8 cellular contexts compared by ENCODE assay signal in the genomic region with DNA sequence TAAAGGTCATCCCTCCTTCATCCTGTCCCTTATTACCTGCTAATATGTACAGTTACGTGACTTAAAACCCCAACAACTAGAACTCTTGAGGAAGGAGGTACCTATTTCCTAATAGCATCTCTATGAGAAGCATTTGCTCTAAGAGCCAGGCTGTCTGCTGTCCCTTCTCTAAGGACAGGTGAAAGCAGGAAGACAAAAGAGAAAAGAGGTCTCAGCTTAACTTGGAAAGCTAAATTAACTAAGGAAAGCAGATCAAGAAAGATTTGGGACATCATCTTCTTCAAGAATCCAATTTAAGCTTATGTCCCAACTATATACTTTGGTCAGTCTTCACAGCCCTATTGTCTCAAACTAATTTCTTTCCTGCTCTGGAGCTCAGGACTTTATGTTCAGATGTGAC. TPM values are rescaled to one million over a fixed set of nuclear protein-coding genes. Genes with fewer than 3 reads are reported as not detected.
DNase-seq lines count a peak whose midpoint lies in the region; ATAC-seq and TF ChIP-seq lines count a peak whose summit lies in the region.

No MANE protein-coding gene starts in this region.

- 29% methylated on average over 1 of the region's 1 CpG for WGBS in mammary epithelial cell (ENCODE audit: low coverage, missing lambda C conversion rate)

- no peaks in the 10 kb centered on the region for H3K9me3 Mint-ChIP-seq in naive thymus-derived CD8-positive, alpha-beta T cell

- H3K36me3 ChIP-seq in ACC112 (ENCODE audit: insufficient read depth, low read length), result no peaks in the 10 kb centered on the region
- no peaks in the 10 kb centered on the region for H3K36me3 ChIP-seq in mammary epithelial cell (ENCODE audit: insufficient read depth, low read length)

- peak overlapping the region; percentile 76 to 97 (median 94) for H3K4me3 Mint-ChIP-seq in naive thymus-derived CD8-positive, alpha-beta T cell

- intact Hi-C loops in mammary epithelial cell (cut with micrococcal nuclease), result loop anchor here (5.0 kb wide), 1 partner anchor 37 kb away; no protein-coding TSS in a partner anchor

- H4K20me1 ChIP-seq in mammary epithelial cell (ENCODE audit: insufficient read depth, low read length), result no peaks in the 10 kb centered on the region

- no TSS peak for BruUV-seq in mammary epithelial cell (replicated peaks; lab: Mats Ljungman, UMichigan)

- CTCF ChIA-PET in mammary epithelial cell (lab: Charles Lee; ENCODE audit: low non-redundant PET), result no interaction called here

- dilution Hi-C loops in mammary epithelial cell (cut with HindIII; ENCODE audit: low sequenced_read_pairs), result loop anchor here (5.0 kb wide), 1 partner anchor 82 kb away; the partner anchor contains the start of genes EXOC8 and SPRTN

- H3K27ac Mint-ChIP-seq in naive thymus-derived CD8-positive, alpha-beta T cell, result peak overlapping the region in 1 of 10 donors; percentile 24

- peaks cover 0 to 31% (median 3%) of the 10 kb centered on the region in 3 donors for H3K36me3 Mint-ChIP-seq in naive thymus-derived CD8-positive, alpha-beta T cell

- peak overlapping the region; percentile 83; the same call in 1 of the 2 replicates for H3K27ac ChIP-seq in ACC112 (ENCODE audit: low read depth, low read length)
- no peak overlapping the region for H3K27ac ChIP-seq in mammary epithelial cell (ENCODE audit: insufficient read depth, low read depth, low read length)

- no peaks in the 10 kb centered on the region for H3K9me3 ChIP-seq in mammary epithelial cell (replicated peaks; ENCODE audit: insufficient read depth, low read length)

- H3K4me1 Mint-ChIP-seq in naive thymus-derived CD8-positive, alpha-beta T cell, result peaks cover 39 to 68% (median 66%) of the 10 kb centered on the region in 4 donors

- ATAC-seq in naive thymus-derived CD8-positive, alpha-beta T cell, result no peak
- ATAC-seq in GM21447 (IDR thresholded peaks at IDR 0.05; ENCODE audit: unreplicated experiment), result no peak

- TF ChIP-seq CTCF in mammary epithelial cell (conservative IDR thresholded peaks at IDR 0.05 in 1 of 2, IDR thresholded peaks at IDR 0.05 in 1 of 2; ENCODE audit: extremely low read depth in 1 of 2, insufficient read depth in 1 of 2, low read depth in 1 of 2, low read length in 2 of 2), result no peak

- H3K4me2 ChIP-seq in mammary epithelial cell (ENCODE audit: insufficient read depth, low read depth, low read length), result peak overlapping the region; percentile 90

- no peaks in the 10 kb centered on the region for H3K27me3 Mint-ChIP-seq in naive thymus-derived CD8-positive, alpha-beta T cell

- peaks cover 74% of the 10 kb centered on the region for H3K79me2 ChIP-seq in ACC112 (ENCODE audit: control insufficient read depth, insufficient read depth, low read length, unreplicated experiment)
- H3K79me2 ChIP-seq in mammary epithelial cell (ENCODE audit: insufficient read depth, low read length), result peaks cover 76% of the 10 kb centered on the region

- peak overlapping the region; percentile 97 for H3K4me3 ChIP-seq in ACC112 (ENCODE audit: low read depth, low read length)
- H3K4me3 ChIP-seq in mammary epithelial cell (replicated peaks in 1 of 3; ENCODE audit: insufficient read depth in 1 of 3, low read depth in 2 of 3, low read length in 3 of 3), result peak overlapping the region; percentile 84 to 85 (median 84)

- peak overlapping the region; percentile 79 for H3K9ac ChIP-seq in mammary epithelial cell (ENCODE audit: insufficient read depth, low read length)

- H2AFZ ChIP-seq in ACC112 (ENCODE audit: low read length, unreplicated experiment) (no peak overlapping the region), mammary epithelial cell (ENCODE audit: low read depth, low read length) (no peak overlapping the region)

- POLR2A ChIA-PET in naive thymus-derived CD8-positive, alpha-beta T cell (lab: Charles Lee), result no interaction called here

- H3K4me1 ChIP-seq in ACC112 (ENCODE audit: control insufficient read depth, insufficient read depth, low read length, unreplicated experiment) (peaks cover 34% of the 10 kb centered on the region), mammary epithelial cell (ENCODE audit: insufficient read depth, low read length) (peaks cover 30% of the 10 kb centered on the region)

- in situ Hi-C loops in mammary epithelial cell (cut with MboI; ENCODE audit: low sequenced_read_pairs in 2 of 2), result loop anchor here in 1 of 2 donors (5.0 kb wide), 1 partner anchor 62 kb away; no protein-coding TSS in a partner anchor

- peak; percentile 28 for DNase-seq in HT-29 (ENCODE audit: low spot score)
- DNase-seq in mammary epithelial cell, result peak; percentile 16
- DNase-seq in naive thymus-derived CD8-positive, alpha-beta T cell, result no peak
- DNase-seq in NCI-H526 (lab: John Stamatoyannopoulos, UW), result no peak
- no peak for DNase-seq in nucleus accumbens (lab: John Stamatoyannopoulos, UW)
- DNase-seq in NK-92 (lab: John Stamatoyannopoulos, UW; ENCODE audit: unreplicated experiment), result no peak

- H3K27me3 ChIP-seq in ACC112 (ENCODE audit: insufficient read depth, low read length) (no peaks in the 10 kb centered on the region), mammary epithelial cell (ENCODE audit: insufficient read depth, low read length) (no peaks in the 10 kb centered on the region)

RNA-seq across cellular contexts. Expression of gene EGLN1, which starts 2.9 kb away (rescaled TPM):
- 21.1 and 21.8 TPM in 2 replicates for total RNA-seq in HT-29 (2014; rRNA removed; shearing (Covaris generic))
- 10 to 100 TPM; 18.5 to 24.0 TPM for total RNA-seq in mammary epithelial cell
- polyA plus RNA-seq in mammary epithelial cell, result 15.8 TPM
- 57.5 TPM for polyA minus RNA-seq in mammary epithelial cell
- total RNA-seq in naive thymus-derived CD8-positive, alpha-beta T cell, result 10 to 100 TPM; 32.1 to 32.7 TPM
- polyA plus RNA-seq in naive thymus-derived CD8-positive, alpha-beta T cell, result 10 to 100 TPM; 17.8 to 27.3 (median 22.8) TPM

Comparison
In these comparisons a context has a peak if more than half of its experiments do, and no peak if none do; other contexts are left out.
1. DNase-seq: peak in HT-29 (single experiment) and mammary epithelial cell (single experiment); none in naive thymus-derived CD8-positive, alpha-beta T cell (0 of 10), NCI-H526 (0 of 2), nucleus accumbens (0 of 56) and NK-92 (single experiment).